1 cellular context compared by ENCODE assay signal in the genomic region with DNA sequence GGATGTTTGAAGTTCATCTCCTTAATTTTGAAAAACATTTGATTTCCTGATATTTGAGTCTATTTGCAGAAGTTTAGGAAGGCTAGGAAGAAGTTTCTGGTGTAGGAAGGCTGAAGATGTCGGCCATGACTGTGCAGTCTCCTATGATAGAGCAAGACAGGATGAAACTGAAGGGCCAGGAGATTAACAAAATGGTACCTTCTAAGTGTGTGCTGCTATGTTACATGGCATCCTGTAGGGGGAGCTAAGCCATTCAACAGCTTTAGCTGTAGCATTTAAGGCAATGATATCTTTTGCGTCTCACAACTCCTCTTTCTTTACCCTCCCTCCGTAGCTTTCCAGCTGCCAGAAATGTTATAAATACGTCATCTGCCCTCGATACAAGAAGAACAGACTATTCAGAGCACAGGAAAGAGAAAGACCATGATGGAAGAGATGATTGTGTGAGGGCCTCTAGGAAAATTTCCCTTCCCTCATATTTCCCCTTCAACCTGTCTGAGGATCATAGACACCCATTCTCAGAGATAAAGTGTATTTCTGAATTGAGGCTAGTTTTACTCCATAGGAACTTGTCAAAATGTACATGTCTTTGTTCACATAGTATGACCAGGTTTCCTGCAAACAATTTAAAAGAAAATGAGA.
A peak's percentile ranks its signal among the peaks of the same experiment; 100 is the strongest.
TF ChIP-seq lines count a peak whose summit lies in the region.

No MANE protein-coding gene starts in this region.

TF ChIP-seq in HepG2, 621 proteins besides CTCF, POLR2A, EP300 and RAD21 (continued from another document and continues in another):
- TF ChIP-seq, protein P1, sequence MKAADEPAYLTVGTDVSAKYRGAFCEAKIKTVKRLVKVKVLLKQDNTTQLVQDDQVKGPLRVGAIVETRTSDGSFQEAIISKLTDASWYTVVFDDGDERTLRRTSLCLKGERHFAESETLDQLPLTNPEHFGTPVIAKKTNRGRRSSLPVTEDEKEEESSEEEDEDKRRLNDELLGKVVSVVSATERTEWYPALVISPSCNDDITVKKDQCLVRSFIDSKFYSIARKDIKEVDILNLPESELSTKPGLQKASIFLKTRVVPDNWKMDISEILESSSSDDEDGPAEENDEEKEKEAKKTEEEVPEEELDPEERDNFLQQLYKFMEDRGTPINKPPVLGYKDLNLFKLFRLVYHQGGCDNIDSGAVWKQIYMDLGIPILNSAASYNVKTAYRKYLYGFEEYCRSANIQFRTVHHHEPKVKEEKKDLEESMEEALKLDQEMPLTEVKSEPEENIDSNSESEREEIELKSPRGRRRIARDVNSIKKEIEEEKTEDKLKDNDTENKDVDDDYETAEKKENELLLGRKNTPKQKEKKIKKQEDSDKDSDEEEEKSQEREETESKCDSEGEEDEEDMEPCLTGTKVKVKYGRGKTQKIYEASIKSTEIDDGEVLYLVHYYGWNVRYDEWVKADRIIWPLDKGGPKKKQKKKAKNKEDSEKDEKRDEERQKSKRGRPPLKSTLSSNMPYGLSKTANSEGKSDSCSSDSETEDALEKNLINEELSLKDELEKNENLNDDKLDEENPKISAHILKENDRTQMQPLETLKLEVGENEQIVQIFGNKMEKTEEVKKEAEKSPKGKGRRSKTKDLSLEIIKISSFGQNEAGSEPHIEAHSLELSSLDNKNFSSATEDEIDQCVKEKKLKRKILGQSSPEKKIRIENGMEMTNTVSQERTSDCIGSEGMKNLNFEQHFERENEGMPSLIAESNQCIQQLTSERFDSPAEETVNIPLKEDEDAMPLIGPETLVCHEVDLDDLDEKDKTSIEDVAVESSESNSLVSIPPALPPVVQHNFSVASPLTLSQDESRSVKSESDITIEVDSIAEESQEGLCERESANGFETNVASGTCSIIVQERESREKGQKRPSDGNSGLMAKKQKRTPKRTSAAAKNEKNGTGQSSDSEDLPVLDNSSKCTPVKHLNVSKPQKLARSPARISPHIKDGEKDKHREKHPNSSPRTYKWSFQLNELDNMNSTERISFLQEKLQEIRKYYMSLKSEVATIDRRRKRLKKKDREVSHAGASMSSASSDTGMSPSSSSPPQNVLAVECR (CRISPR knock-in tag; IDR thresholded peaks at IDR 0.05; ENCODE audit: borderline replicate concordance) = no peak
- no peak for TF ChIP-seq BORCS8-MEF2B (CRISPR knock-in tag; IDR thresholded peaks at IDR 0.05)
- TF ChIP-seq SATB2 (CRISPR knock-in tag; IDR thresholded peaks at IDR 0.05) = no peak
- TF ChIP-seq RFX3 (CRISPR knock-in tag; IDR thresholded peaks at IDR 0.05) = no peak
- TF ChIP-seq GATAD2A (CRISPR knock-in tag; IDR thresholded peaks at IDR 0.05) = no peak
- TF ChIP-seq KAT2B (IDR thresholded peaks at IDR 0.05; ENCODE audit: borderline replicate concordance, low read depth, low read length) = no peak
- TF ChIP-seq, protein P2, sequence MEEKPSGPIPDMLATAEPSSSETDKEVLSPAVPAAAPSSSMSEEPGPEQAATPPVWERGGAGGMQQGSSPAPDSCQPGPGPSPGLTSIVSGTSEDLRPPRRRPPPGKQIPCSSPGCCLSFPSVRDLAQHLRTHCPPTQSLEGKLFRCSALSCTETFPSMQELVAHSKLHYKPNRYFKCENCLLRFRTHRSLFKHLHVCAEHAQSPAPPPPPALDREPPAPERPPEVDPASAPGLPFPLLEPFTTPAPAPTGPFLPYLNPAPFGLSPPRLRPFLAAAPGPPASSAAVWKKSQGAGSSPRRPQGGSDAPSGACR (CRISPR knock-in tag; IDR thresholded peaks at IDR 0.05) = no peak
- peak; percentile 78 for TF ChIP-seq STAG1 (CRISPR knock-in tag; IDR thresholded peaks at IDR 0.05)
- no peak for TF ChIP-seq NONO (IDR thresholded peaks at IDR 0.05)
- no peak for TF ChIP-seq NONO (CRISPR knock-in tag; conservative IDR thresholded peaks at IDR 0.05)
- TF ChIP-seq, protein P3, sequence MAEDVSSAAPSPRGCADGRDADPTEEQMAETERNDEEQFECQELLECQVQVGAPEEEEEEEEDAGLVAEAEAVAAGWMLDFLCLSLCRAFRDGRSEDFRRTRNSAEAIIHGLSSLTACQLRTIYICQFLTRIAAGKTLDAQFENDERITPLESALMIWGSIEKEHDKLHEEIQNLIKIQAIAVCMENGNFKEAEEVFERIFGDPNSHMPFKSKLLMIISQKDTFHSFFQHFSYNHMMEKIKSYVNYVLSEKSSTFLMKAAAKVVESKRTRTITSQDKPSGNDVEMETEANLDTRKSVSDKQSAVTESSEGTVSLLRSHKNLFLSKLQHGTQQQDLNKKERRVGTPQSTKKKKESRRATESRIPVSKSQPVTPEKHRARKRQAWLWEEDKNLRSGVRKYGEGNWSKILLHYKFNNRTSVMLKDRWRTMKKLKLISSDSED (CRISPR knock-in tag; IDR thresholded peaks at IDR 0.05) = no peak
- TF ChIP-seq, protein P4, sequence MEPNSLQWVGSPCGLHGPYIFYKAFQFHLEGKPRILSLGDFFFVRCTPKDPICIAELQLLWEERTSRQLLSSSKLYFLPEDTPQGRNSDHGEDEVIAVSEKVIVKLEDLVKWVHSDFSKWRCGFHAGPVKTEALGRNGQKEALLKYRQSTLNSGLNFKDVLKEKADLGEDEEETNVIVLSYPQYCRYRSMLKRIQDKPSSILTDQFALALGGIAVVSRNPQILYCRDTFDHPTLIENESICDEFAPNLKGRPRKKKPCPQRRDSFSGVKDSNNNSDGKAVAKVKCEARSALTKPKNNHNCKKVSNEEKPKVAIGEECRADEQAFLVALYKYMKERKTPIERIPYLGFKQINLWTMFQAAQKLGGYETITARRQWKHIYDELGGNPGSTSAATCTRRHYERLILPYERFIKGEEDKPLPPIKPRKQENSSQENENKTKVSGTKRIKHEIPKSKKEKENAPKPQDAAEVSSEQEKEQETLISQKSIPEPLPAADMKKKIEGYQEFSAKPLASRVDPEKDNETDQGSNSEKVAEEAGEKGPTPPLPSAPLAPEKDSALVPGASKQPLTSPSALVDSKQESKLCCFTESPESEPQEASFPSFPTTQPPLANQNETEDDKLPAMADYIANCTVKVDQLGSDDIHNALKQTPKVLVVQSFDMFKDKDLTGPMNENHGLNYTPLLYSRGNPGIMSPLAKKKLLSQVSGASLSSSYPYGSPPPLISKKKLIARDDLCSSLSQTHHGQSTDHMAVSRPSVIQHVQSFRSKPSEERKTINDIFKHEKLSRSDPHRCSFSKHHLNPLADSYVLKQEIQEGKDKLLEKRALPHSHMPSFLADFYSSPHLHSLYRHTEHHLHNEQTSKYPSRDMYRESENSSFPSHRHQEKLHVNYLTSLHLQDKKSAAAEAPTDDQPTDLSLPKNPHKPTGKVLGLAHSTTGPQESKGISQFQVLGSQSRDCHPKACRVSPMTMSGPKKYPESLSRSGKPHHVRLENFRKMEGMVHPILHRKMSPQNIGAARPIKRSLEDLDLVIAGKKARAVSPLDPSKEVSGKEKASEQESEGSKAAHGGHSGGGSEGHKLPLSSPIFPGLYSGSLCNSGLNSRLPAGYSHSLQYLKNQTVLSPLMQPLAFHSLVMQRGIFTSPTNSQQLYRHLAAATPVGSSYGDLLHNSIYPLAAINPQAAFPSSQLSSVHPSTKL (CRISPR knock-in tag; IDR thresholded peaks at IDR 0.05) = 0 out of 2 replicates have a peak, but pooled peaks have one; percentile 22
- TF ChIP-seq CCAR2 (optimal IDR thresholded peaks at IDR 0.05; ENCODE audit: low read depth, low read length) = no peak
- TF ChIP-seq, protein P5, sequence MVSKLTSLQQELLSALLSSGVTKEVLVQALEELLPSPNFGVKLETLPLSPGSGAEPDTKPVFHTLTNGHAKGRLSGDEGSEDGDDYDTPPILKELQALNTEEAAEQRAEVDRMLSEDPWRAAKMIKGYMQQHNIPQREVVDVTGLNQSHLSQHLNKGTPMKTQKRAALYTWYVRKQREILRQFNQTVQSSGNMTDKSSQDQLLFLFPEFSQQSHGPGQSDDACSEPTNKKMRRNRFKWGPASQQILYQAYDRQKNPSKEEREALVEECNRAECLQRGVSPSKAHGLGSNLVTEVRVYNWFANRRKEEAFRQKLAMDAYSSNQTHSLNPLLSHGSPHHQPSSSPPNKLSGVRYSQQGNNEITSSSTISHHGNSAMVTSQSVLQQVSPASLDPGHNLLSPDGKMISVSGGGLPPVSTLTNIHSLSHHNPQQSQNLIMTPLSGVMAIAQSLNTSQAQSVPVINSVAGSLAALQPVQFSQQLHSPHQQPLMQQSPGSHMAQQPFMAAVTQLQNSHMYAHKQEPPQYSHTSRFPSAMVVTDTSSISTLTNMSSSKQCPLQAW (CRISPR knock-in tag; IDR thresholded peaks at IDR 0.05) = no peak
- TF ChIP-seq TCF7L2 (IDR thresholded peaks at IDR 0.05; ENCODE audit: low read depth, low read length) = no peak
- no peak for TF ChIP-seq ZNF3 (CRISPR knock-in tag; IDR thresholded peaks at IDR 0.05)
- TF ChIP-seq, protein P6, sequence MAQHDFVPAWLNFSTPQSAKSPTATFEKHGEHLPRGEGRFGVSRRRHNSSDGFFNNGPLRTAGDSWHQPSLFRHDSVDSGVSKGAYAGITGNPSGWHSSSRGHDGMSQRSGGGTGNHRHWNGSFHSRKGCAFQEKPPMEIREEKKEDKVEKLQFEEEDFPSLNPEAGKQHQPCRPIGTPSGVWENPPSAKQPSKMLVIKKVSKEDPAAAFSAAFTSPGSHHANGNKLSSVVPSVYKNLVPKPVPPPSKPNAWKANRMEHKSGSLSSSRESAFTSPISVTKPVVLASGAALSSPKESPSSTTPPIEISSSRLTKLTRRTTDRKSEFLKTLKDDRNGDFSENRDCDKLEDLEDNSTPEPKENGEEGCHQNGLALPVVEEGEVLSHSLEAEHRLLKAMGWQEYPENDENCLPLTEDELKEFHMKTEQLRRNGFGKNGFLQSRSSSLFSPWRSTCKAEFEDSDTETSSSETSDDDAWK (CRISPR knock-in tag; IDR thresholded peaks at IDR 0.05) = no peak
- no peak for TF ChIP-seq GABPA (IDR thresholded peaks at IDR 0.05; ENCODE audit: low read depth, low read length)
- TF ChIP-seq GABPA (CRISPR knock-in tag; IDR thresholded peaks at IDR 0.05; ENCODE audit: low read depth) = no peak
- TF ChIP-seq, protein P7, sequence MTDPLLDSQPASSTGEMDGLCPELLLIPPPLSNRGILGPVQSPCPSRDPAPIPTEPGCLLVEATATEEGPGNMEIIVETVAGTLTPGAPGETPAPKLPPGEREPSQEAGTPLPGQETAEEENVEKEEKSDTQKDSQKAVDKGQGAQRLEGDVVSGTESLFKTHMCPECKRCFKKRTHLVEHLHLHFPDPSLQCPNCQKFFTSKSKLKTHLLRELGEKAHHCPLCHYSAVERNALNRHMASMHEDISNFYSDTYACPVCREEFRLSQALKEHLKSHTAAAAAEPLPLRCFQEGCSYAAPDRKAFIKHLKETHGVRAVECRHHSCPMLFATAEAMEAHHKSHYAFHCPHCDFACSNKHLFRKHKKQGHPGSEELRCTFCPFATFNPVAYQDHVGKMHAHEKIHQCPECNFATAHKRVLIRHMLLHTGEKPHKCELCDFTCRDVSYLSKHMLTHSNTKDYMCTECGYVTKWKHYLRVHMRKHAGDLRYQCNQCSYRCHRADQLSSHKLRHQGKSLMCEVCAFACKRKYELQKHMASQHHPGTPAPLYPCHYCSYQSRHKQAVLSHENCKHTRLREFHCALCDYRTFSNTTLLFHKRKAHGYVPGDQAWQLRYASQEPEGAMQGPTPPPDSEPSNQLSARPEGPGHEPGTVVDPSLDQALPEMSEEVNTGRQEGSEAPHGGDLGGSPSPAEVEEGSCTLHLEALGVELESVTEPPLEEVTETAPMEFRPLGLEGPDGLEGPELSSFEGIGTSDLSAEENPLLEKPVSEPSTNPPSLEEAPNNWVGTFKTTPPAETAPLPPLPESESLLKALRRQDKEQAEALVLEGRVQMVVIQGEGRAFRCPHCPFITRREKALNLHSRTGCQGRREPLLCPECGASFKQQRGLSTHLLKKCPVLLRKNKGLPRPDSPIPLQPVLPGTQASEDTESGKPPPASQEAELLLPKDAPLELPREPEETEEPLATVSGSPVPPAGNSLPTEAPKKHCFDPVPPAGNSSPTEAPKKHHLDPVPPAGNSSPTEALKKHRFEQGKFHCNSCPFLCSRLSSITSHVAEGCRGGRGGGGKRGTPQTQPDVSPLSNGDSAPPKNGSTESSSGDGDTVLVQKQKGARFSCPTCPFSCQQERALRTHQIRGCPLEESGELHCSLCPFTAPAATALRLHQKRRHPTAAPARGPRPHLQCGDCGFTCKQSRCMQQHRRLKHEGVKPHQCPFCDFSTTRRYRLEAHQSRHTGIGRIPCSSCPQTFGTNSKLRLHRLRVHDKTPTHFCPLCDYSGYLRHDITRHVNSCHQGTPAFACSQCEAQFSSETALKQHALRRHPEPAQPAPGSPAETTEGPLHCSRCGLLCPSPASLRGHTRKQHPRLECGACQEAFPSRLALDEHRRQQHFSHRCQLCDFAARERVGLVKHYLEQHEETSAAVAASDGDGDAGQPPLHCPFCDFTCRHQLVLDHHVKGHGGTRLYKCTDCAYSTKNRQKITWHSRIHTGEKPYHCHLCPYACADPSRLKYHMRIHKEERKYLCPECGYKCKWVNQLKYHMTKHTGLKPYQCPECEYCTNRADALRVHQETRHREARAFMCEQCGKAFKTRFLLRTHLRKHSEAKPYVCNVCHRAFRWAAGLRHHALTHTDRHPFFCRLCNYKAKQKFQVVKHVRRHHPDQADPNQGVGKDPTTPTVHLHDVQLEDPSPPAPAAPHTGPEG (CRISPR knock-in tag; IDR thresholded peaks at IDR 0.05) = no peak
- TF ChIP-seq, protein P8, sequence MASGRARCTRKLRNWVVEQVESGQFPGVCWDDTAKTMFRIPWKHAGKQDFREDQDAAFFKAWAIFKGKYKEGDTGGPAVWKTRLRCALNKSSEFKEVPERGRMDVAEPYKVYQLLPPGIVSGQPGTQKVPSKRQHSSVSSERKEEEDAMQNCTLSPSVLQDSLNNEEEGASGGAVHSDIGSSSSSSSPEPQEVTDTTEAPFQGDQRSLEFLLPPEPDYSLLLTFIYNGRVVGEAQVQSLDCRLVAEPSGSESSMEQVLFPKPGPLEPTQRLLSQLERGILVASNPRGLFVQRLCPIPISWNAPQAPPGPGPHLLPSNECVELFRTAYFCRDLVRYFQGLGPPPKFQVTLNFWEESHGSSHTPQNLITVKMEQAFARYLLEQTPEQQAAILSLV (CRISPR knock-in tag; IDR thresholded peaks at IDR 0.05; ENCODE audit: borderline replicate concordance) = no peak
- no peak for TF ChIP-seq WIZ (CRISPR knock-in tag; IDR thresholded peaks at IDR 0.05)
- TF ChIP-seq TEAD2 (CRISPR knock-in tag; IDR thresholded peaks at IDR 0.05) = no peak
- TF ChIP-seq, protein P9, sequence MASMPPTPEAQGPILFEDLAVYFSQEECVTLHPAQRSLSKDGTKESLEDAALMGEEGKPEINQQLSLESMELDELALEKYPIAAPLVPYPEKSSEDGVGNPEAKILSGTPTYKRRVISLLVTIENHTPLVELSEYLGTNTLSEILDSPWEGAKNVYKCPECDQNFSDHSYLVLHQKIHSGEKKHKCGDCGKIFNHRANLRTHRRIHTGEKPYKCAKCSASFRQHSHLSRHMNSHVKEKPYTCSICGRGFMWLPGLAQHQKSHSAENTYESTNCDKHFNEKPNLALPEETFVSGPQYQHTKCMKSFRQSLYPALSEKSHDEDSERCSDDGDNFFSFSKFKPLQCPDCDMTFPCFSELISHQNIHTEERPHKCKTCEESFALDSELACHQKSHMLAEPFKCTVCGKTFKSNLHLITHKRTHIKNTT (CRISPR knock-in tag; IDR thresholded peaks at IDR 0.05) = no peak
- no peak for TF ChIP-seq CAMTA2 (CRISPR knock-in tag; IDR thresholded peaks at IDR 0.05; ENCODE audit: borderline replicate concordance)
- TF ChIP-seq JUNB (CRISPR knock-in tag; IDR thresholded peaks at IDR 0.05; ENCODE audit: borderline replicate concordance) = no peak
- no peak for TF ChIP-seq SMARCE1 (IDR thresholded peaks at IDR 0.05; ENCODE audit: borderline replicate concordance)
